ENCODE assay signal across 8 cellular contexts in the genomic region with DNA sequence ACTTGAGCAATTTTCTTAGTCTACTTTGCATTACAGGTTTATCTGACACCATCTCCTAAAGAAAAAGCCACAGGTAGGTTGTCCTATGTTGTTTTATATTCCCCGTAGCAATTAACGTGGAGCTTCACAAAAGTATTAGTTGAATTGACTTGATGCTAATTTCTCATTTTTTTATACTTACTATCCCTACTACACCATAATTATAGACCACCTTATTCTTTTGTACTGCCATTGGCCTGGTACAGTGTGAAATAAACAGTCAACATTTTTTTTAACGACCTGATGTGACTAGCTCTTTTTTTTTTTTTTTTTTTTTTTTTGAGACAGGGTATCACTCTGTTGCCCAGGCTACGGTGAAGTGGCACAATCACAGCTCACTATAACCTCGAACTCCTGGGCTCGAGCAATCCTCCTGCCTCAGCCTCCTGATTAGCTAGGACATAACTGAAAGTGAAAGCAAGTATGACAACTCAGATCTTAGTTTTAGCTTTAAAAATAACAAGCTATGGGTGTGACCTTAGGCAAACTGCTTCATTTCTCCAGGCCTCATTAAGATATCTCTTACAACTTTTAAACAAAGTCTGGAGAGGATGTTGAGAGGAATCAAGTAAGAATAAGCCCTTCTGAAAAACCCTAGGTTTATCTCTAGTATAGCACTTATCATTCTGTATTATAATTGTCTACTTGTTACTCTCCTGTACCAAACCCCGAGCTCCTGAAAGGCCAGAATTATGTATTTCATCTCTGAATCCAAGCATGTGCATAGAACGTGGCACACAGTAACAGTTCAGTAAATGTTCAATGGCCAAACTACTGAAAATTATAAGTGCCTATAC. TPM values are rescaled to one million over a fixed set of nuclear protein-coding genes. Genes with fewer than 3 reads are reported as not detected.
DNase-seq lines count a peak whose midpoint lies in the region; ATAC-seq and TF ChIP-seq lines count a peak whose summit lies in the region.

No MANE protein-coding gene starts in this region.

- no peaks in the 10 kb centered on the region for H3K36me3 Mint-ChIP-seq in T-cell

- H3K9me3 ChIP-seq in neutrophil = no peaks in the 10 kb centered on the region

- H3K4me3 ChIP-seq in neutrophil (ENCODE audit: low read depth in 1 of 2, low read length in 1 of 2) = peak overlapping the region; percentile 16 to 18

- H3K27me3 ChIP-seq in neutrophil = no peaks in the 10 kb centered on the region

- no peaks in the 10 kb centered on the region for H3K9me3 Mint-ChIP-seq in T-cell

- ATAC-seq in T-cell (replicated peaks in 1 of 4) (peak; percentile 62 to 87 (median 70)), GM18868 (IDR thresholded peaks at IDR 0.05; ENCODE audit: unreplicated experiment) (no peak), HG03097 (IDR thresholded peaks at IDR 0.05; ENCODE audit: low FRiP score, unreplicated experiment) (no peak), HG03469 (IDR thresholded peaks at IDR 0.05; ENCODE audit: unreplicated experiment) (no peak)

- TF ChIP-seq CTCF in neutrophil (IDR thresholded peaks at IDR 0.05) = no peak

- H3K27ac ChIP-seq in neutrophil = no peak overlapping the region

- H3K27me3 Mint-ChIP-seq in T-cell = no peaks in the 10 kb centered on the region

- POLR2A ChIA-PET in T-cell (lab: Charles Lee) = interaction anchor here in 1 of 2 donors (0.6 to 1.8 kb wide), 5 partner anchors 9 to 20 kb away, joined by 3 to 21 read pairs (median 14); no protein-coding TSS in a partner anchor

- peak; percentile 29 for DNase-seq in GM03348 (ENCODE audit: low spot score)
- peak in 33 of 34 experiments; percentile 19 to 62 (median 46) for DNase-seq in T-cell
- DNase-seq in central memory CD4-positive, alpha-beta T cell = peak; percentile 69
- no peak for DNase-seq in NCI-H510A treated with DMSO at 0.1 percent for 48 hours (lab: John Stamatoyannopoulos, UW)

- CTCF ChIA-PET in T-cell (lab: Charles Lee) = interaction anchor here (0.5 to 3.3 kb wide), 14 partner anchors 9 to 436 kb away, joined by 3 to 35 read pairs (median 4); no protein-coding TSS in a partner anchor

- H3K4me3 Mint-ChIP-seq in T-cell = peak overlapping the region; percentile 51 to 74 (median 60)

- H3K4me1 Mint-ChIP-seq in T-cell = peaks cover 58 to 74% (median 69%) of the 10 kb centered on the region in 3 donors

- peaks cover 0 to 13% of the 10 kb centered on the region in 2 experiments for H3K4me1 ChIP-seq in neutrophil (ENCODE audit: control insufficient read depth in 1 of 2, insufficient read depth in 1 of 2, low read depth in 1 of 2, low read length in 1 of 2)

- H3K36me3 ChIP-seq in neutrophil = no peaks in the 10 kb centered on the region

- H3K27ac Mint-ChIP-seq in T-cell = peak overlapping the region; percentile 89

RNA-seq across cellular contexts. Expression of a gene that starts 49.5 kb away (rescaled TPM):
- total RNA-seq in T-cell = 10 to 100 TPM; 18.8 to 24.8 (median 19.7) TPM

Comparison
In these comparisons a context has a peak if more than half of its experiments do, and no peak if none do; other contexts are left out.
1. ATAC-seq: peak in T-cell (4 of 4); none in GM18868 (single experiment), HG03097 (single experiment) and HG03469 (single experiment).